22 cellular contexts compared by ENCODE assay signal in genomic region chr19:7559102-7559501, GRCh38.
"Had no signal": no experiment of that assay in that cellular context is flagged by ENCODE, and none has a peak within 500 bp of the region (broad histone marks: within the 10 kb centered on the region; RNA-seq: fewer than 3 reads in every experiment).

No MANE protein-coding gene starts in this region.

- H3K27ac ChIP-seq: HL-60, SJCRH30 had no signal

- H3K4me1 ChIP-seq: SJCRH30 had no signal

- FAIRE-seq: HTR-8/SVneo, RCC 7860 had no signal

- H3K9me3 ChIP-seq: MG63, SJCRH30 had no signal

- DNase-seq: KBM-7, MG63, NCI-H1092, NCI-H1105 treated with DMSO at 0.1 percent for 48 hours, NCI-H1417 treated with DMSO at 0.1 percent for 48 hours, NCI-H146, NCI-H1694 treated with DMSO at 0.1 percent for 48 hours, NCI-H1930, NCI-H2081, NCI-H2107, NCI-H2171, NCI-H226, NCI-H446, NCI-H510A, NCI-H524 treated with DMSO at 0.1 percent for 48 hours, NCI-H69, NCI-H774, SHP77 treated with DMSO at 0.1 percent for 48 hours, SJCRH30 had no signal

- H3K4me3 ChIP-seq: MG63, SJCRH30 had no signal
